ENCODE assay signal across 17 cellular contexts in genomic region chr17:31674305-31674704, GRCh38.
A peak's percentile ranks its signal among the peaks of the same experiment; 100 is the strongest.
DNase-seq lines count a peak whose midpoint lies in the region; ATAC-seq and TF ChIP-seq lines count a peak whose summit lies in the region.
"Had no signal": no experiment of that assay in that cellular context is flagged by ENCODE, and none has a peak within 500 bp of the region (broad histone marks: within the 10 kb centered on the region; RNA-seq: fewer than 3 reads in every experiment).

No MANE protein-coding gene starts in this region.

- POLR2A ChIA-PET in Panc1 (lab: Charles Lee), result no interaction called here
- POLR2A ChIA-PET in activated CD8-positive, alpha-beta T cell treated with anti-CD3 and anti-CD28 coated beads for 36 hours (lab: Charles Lee), result no interaction called here

- intact Hi-C loops in Panc1 (cut with micrococcal nuclease; ENCODE audit: unreplicated experiment), result no loop called here
- intact Hi-C loops in activated CD8-positive, alpha-beta T cell treated with anti-CD3 and anti-CD28 coated beads for 36 hours (cut with micrococcal nuclease), result no loop called here

- H3K9me3 Mint-ChIP-seq in endodermal cell, result peaks cover 39% of the 10 kb centered on the region
- no peaks in the 10 kb centered on the region for H3K9me3 Mint-ChIP-seq in activated CD8-positive, alpha-beta T cell treated with anti-CD3 and anti-CD28 coated beads for 36 hours
- H3K9me3 Mint-ChIP-seq: activated naive CD8-positive, alpha-beta T cell treated with anti-CD3 and anti-CD28 coated beads, Interleukin-2, amount 50 U/mL, for 24 hours; effector memory CD8-positive, alpha-beta T cell; stimulated activated naive CD8-positive, alpha-beta T cell treated with anti-CD3 and anti-CD28 coated beads, Interleukin-15, Interleukin-2, amounts not matched to agents 100 ng/mL and 50 ng/mL, for 24 hours had no signal

- CTCF ChIA-PET in Panc1 (lab: Charles Lee), result interaction anchor here (0.7 kb wide), 1 partner anchor 240 kb away, joined by 3 read pairs; no protein-coding TSS in a partner anchor
- CTCF ChIA-PET in activated CD8-positive, alpha-beta T cell treated with anti-CD3 and anti-CD28 coated beads for 36 hours (lab: Charles Lee), result no interaction called here

- peaks cover 8% of the 10 kb centered on the region for H3K4me1 Mint-ChIP-seq in endodermal cell
- no peaks in the 10 kb centered on the region for H3K4me1 Mint-ChIP-seq in activated CD8-positive, alpha-beta T cell treated with anti-CD3 and anti-CD28 coated beads for 36 hours (ENCODE audit: low read depth)
- H3K4me1 Mint-ChIP-seq: IgD-negative memory B cell had no signal

- peak; percentile 81 for ATAC-seq in Panc1
- no peak for ATAC-seq in HG03432 (IDR thresholded peaks at IDR 0.05; ENCODE audit: unreplicated experiment)
- no peak for ATAC-seq in GM18907 (IDR thresholded peaks at IDR 0.05; ENCODE audit: unreplicated experiment)
- no peak for ATAC-seq in activated CD8-positive, alpha-beta T cell treated with anti-CD3 and anti-CD28 coated beads for 36 hours
- ATAC-seq: effector memory CD8-positive, alpha-beta T cell; mucosa of descending colon had no signal

- TF ChIP-seq CTCF in Panc1 (IDR thresholded peaks at IDR 0.05) (no peak), endodermal cell (conservative IDR thresholded peaks at IDR 0.05) (no peak)
- no peak for TF ChIP-seq CTCF in activated CD8-positive, alpha-beta T cell treated with anti-CD3 and anti-CD28 coated beads for 36 hours (IDR thresholded peaks at IDR 0.05)

- H3K9ac ChIP-seq in endodermal cell (ENCODE audit: extremely low read depth, low read length, poor library complexity, severe bottlenecking), result no peak overlapping the region
- H3K9ac ChIP-seq: BLaER1 treated with 17β-estradiol and CSF1 and Interleukin-3, amounts not matched to agents 10 nM and 100 nM had no signal

- H3K4me3 ChIP-seq in Panc1 (ENCODE audit: low read depth in 2 of 2, low read length in 2 of 2) (no peak overlapping the region), endodermal cell (ENCODE audit: low read length) (no peak overlapping the region)
- H3K4me3 ChIP-seq: BLaER1 treated with 17β-estradiol and CSF1 and Interleukin-3, amounts not matched to agents 10 nM and 100 nM; mucosa of descending colon had no signal

- peak overlapping the region; percentile 64 for H3K27ac ChIP-seq in Panc1 (ENCODE audit: low read length)
- H3K27ac ChIP-seq in endodermal cell (ENCODE audit: low read depth, low read length), result no peak overlapping the region
- H3K27ac ChIP-seq: BLaER1 treated with 17β-estradiol and CSF1 and Interleukin-3, amounts not matched to agents 10 nM and 100 nM had no signal

- in situ Hi-C loops in Panc1 (cut with HindIII; ENCODE audit: low pct_unique_long_range_greater_than_20kb, low sequenced_read_pairs), result no loop called here

- no peaks in the 10 kb centered on the region for H3K9me3 ChIP-seq in Panc1 (ENCODE audit: control insufficient read depth, insufficient read depth, low read depth, low read length)
- peaks cover 9% of the 10 kb centered on the region for H3K9me3 ChIP-seq in endodermal cell (ENCODE audit: control insufficient read depth, low read length)
- H3K9me3 ChIP-seq: mucosa of descending colon had no signal

- no TSS peak for BruUV-seq in Panc1 (replicated peaks; lab: Mats Ljungman, UMichigan)

- H3K27me3 ChIP-seq in Panc1 (ENCODE audit: control insufficient read depth, insufficient read depth, low read length) (no peaks in the 10 kb centered on the region), endodermal cell (ENCODE audit: control insufficient read depth, insufficient read depth, low read length, poor library complexity, severe bottlenecking) (no peaks in the 10 kb centered on the region)
- H3K27me3 ChIP-seq: BLaER1 treated with 17β-estradiol and CSF1 and Interleukin-3, amounts not matched to agents 10 nM and 100 nM had no signal

- H3K36me3 ChIP-seq in Panc1 (ENCODE audit: control insufficient read depth, insufficient read depth, low read length) (no peaks in the 10 kb centered on the region), endodermal cell (ENCODE audit: control insufficient read depth, insufficient read depth, low read length) (no peaks in the 10 kb centered on the region)
- H3K36me3 ChIP-seq: BLaER1 treated with 17β-estradiol and CSF1 and Interleukin-3, amounts not matched to agents 10 nM and 100 nM had no signal

- H3K27ac Mint-ChIP-seq in endodermal cell, result no peak overlapping the region
- no peak overlapping the region for H3K27ac Mint-ChIP-seq in activated CD8-positive, alpha-beta T cell treated with anti-CD3 and anti-CD28 coated beads for 36 hours
- H3K27ac Mint-ChIP-seq: effector memory CD8-positive, alpha-beta T cell; IgD-negative memory B cell had no signal

- H3K27me3 Mint-ChIP-seq in endodermal cell (ENCODE audit: insufficient read depth), result peaks cover 22% of the 10 kb centered on the region
- peaks cover 14% of the 10 kb centered on the region for H3K27me3 Mint-ChIP-seq in activated CD8-positive, alpha-beta T cell treated with anti-CD3 and anti-CD28 coated beads for 36 hours

- H3K4me3 Mint-ChIP-seq in endodermal cell, result no peak overlapping the region
- H3K4me3 Mint-ChIP-seq in activated CD8-positive, alpha-beta T cell treated with anti-CD3 and anti-CD28 coated beads for 36 hours, result no peak overlapping the region
- H3K4me3 Mint-ChIP-seq: activated naive CD8-positive, alpha-beta T cell treated with anti-CD3 and anti-CD28 coated beads, Interleukin-2, amount 50 U/mL, for 24 hours; effector memory CD8-positive, alpha-beta T cell; IgD-negative memory B cell; stimulated activated naive CD8-positive, alpha-beta T cell treated with anti-CD3 and anti-CD28 coated beads, Interleukin-15, Interleukin-2, amounts not matched to agents 100 ng/mL and 50 ng/mL, for 24 hours had no signal

- DNase-seq in ELR (ENCODE audit: low read depth) (peak; percentile 85), Panc1 (ENCODE audit: low read depth, low spot score) (no peak), endodermal cell (peak; percentile 29), myocyte (ENCODE audit: low read depth) (peak; percentile 62), DMS79 treated with DMSO at 0.1 percent for 48 hours (lab: John Stamatoyannopoulos, UW) (no peak)
- no peak for DNase-seq in activated CD8-positive, alpha-beta T cell treated with anti-CD3 and anti-CD28 coated beads for 36 hours
- DNase-seq: activated naive CD8-positive, alpha-beta T cell treated with anti-CD3 and anti-CD28 coated beads, Interleukin-2, amount 50 U/mL, for 24 hours; effector memory CD8-positive, alpha-beta T cell; mucosa of descending colon; NCI-H146; NCI-H748 treated with DMSO at 0.1 percent for 48 hours; stimulated activated CD4-positive, alpha-beta T cell treated with anti-CD3 and anti-CD28 coated beads, Interleukin-4, amount 100 ng/mL, for 1 hour had no signal

- whole genome bisulfite sequencing in endodermal cell (ENCODE audit: insufficient coverage in 1 of 2, insufficient read length in 1 of 2), 2 experiments, result 82 to 91% methylated on average over 5 to 8 of the region's 8 CpGs

- peaks cover 23% of the 10 kb centered on the region for H3K4me1 ChIP-seq in Panc1 (ENCODE audit: control insufficient read depth, insufficient read depth, low read length)
- H3K4me1 ChIP-seq in endodermal cell (ENCODE audit: control insufficient read depth, insufficient read depth, low read length), result no peaks in the 10 kb centered on the region
- H3K4me1 ChIP-seq: BLaER1 treated with 17β-estradiol and CSF1 and Interleukin-3, amounts not matched to agents 10 nM and 100 nM had no signal

- no peaks in the 10 kb centered on the region for H3K36me3 Mint-ChIP-seq in endodermal cell (ENCODE audit: low read depth)
- no peaks in the 10 kb centered on the region for H3K36me3 Mint-ChIP-seq in activated CD8-positive, alpha-beta T cell treated with anti-CD3 and anti-CD28 coated beads for 36 hours (ENCODE audit: low read depth)

Comparison
In these comparisons a context has a peak if more than half of its experiments do, and no peak if none do; other contexts are left out.
1. DNase-seq: peak in ELR (single experiment), endodermal cell (single experiment) and myocyte (single experiment); none in Panc1 (single experiment), DMS79 treated with DMSO at 0.1 percent for 48 hours (single experiment) and activated CD8-positive, alpha-beta T cell treated with anti-CD3 and anti-CD28 coated beads for 36 hours (single experiment).